1 cellular context compared by ENCODE assay signal in genomic region chr6:39007575-39007974, GRCh38.
TF ChIP-seq lines count a peak whose summit lies in the region.

No MANE protein-coding gene starts in this region.

TF ChIP-seq in K562, 482 proteins besides CTCF, POLR2A, EP300 and RAD21 (continued from another document and continues in another):
- peak; percentile 41 for TF ChIP-seq HMGN3 (IDR thresholded peaks at IDR 0.05; ENCODE audit: borderline replicate concordance, extremely low read depth, insufficient read length, low read depth, low read length)
- no peak for TF ChIP-seq ZNF445 (CRISPR knock-in tag; IDR thresholded peaks at IDR 0.05; ENCODE audit: low read depth)
- peak; percentile 70; the same call in 1 of the 2 replicates for TF ChIP-seq SPI1 (IDR thresholded peaks at IDR 0.05; ENCODE audit: borderline replicate concordance, low read depth, low read length)
- TF ChIP-seq MAZ (CRISPR knock-in tag; conservative IDR thresholded peaks at IDR 0.05 in 1 of 2, IDR thresholded peaks at IDR 0.05 in 1 of 2): peak in 1 of 2 experiments; percentile 60; a peak in 1 of 4 replicates
- TF ChIP-seq, protein P1, sequence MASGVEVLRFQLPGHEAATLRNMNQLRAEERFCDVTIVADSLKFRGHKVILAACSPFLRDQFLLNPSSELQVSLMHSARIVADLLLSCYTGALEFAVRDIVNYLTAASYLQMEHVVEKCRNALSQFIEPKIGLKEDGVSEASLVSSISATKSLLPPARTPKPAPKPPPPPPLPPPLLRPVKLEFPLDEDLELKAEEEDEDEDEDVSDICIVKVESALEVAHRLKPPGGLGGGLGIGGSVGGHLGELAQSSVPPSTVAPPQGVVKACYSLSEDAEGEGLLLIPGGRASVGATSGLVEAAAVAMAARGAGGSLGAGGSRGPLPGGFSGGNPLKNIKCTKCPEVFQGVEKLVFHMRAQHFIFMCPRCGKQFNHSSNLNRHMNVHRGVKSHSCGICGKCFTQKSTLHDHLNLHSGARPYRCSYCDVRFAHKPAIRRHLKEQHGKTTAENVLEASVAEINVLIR (CRISPR knock-in tag; IDR thresholded peaks at IDR 0.05): no peak
- TF ChIP-seq, protein P2, sequence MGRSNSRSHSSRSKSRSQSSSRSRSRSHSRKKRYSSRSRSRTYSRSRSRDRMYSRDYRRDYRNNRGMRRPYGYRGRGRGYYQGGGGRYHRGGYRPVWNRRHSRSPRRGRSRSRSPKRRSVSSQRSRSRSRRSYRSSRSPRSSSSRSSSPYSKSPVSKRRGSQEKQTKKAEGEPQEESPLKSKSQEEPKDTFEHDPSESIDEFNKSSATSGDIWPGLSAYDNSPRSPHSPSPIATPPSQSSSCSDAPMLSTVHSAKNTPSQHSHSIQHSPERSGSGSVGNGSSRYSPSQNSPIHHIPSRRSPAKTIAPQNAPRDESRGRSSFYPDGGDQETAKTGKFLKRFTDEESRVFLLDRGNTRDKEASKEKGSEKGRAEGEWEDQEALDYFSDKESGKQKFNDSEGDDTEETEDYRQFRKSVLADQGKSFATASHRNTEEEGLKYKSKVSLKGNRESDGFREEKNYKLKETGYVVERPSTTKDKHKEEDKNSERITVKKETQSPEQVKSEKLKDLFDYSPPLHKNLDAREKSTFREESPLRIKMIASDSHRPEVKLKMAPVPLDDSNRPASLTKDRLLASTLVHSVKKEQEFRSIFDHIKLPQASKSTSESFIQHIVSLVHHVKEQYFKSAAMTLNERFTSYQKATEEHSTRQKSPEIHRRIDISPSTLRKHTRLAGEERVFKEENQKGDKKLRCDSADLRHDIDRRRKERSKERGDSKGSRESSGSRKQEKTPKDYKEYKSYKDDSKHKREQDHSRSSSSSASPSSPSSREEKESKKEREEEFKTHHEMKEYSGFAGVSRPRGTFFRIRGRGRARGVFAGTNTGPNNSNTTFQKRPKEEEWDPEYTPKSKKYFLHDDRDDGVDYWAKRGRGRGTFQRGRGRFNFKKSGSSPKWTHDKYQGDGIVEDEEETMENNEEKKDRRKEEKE (IDR thresholded peaks at IDR 0.05; ENCODE audit: borderline replicate concordance in 1 of 2, control insufficient read depth in 1 of 2, low read depth in 2 of 2, low read length in 1 of 2): no peak
- no peak for TF ChIP-seq ETV1 (tag; conservative IDR thresholded peaks at IDR 0.05; ENCODE audit: low read depth)
- TF ChIP-seq IRF2 (CRISPR knock-in tag; IDR thresholded peaks at IDR 0.05): no peak
- TF ChIP-seq ZBTB7A (IDR thresholded peaks at IDR 0.05; ENCODE audit: borderline replicate concordance, control insufficient read depth, low read depth, low read length): peak; percentile 78
- TF ChIP-seq ZFX (CRISPR knock-in tag; IDR thresholded peaks at IDR 0.05): no peak
- peak; percentile 79 for TF ChIP-seq CCNT2 (IDR thresholded peaks at IDR 0.05; ENCODE audit: borderline replicate concordance, extremely low read depth, insufficient read length, low read depth, low read length)
- TF ChIP-seq FUS (optimal IDR thresholded peaks at IDR 0.05; ENCODE audit: low read depth, low read length): no peak
- peak; percentile 57 for TF ChIP-seq ZNF740 (CRISPR knock-in tag; IDR thresholded peaks at IDR 0.05)
- TF ChIP-seq ZNF740 (tag; IDR thresholded peaks at IDR 0.05): no peak; a peak in 1 of 4 replicates
- peak; percentile 68 for TF ChIP-seq MIER1 (IDR thresholded peaks at IDR 0.05; ENCODE audit: low read depth)
- peak; percentile 71 for TF ChIP-seq CREM (IDR thresholded peaks at IDR 0.05; ENCODE audit: low read depth)
- peak; percentile 97 for TF ChIP-seq ARID1B (IDR thresholded peaks at IDR 0.05)
- peak; percentile 82 for TF ChIP-seq LEF1 (IDR thresholded peaks at IDR 0.05)
- no peak for TF ChIP-seq BACH1 (tag; IDR thresholded peaks at IDR 0.05)
- TF ChIP-seq BDP1 (IDR thresholded peaks at IDR 0.05; ENCODE audit: insufficient read depth, insufficient read length): no peak
- TF ChIP-seq SOX6 (IDR thresholded peaks at IDR 0.05): peak; percentile 80
- no peak for TF ChIP-seq OTX1 (CRISPR knock-in tag; IDR thresholded peaks at IDR 0.05)
- TF ChIP-seq HBP1 (CRISPR knock-in tag; IDR thresholded peaks at IDR 0.05): no peak
- TF ChIP-seq, protein P3, sequence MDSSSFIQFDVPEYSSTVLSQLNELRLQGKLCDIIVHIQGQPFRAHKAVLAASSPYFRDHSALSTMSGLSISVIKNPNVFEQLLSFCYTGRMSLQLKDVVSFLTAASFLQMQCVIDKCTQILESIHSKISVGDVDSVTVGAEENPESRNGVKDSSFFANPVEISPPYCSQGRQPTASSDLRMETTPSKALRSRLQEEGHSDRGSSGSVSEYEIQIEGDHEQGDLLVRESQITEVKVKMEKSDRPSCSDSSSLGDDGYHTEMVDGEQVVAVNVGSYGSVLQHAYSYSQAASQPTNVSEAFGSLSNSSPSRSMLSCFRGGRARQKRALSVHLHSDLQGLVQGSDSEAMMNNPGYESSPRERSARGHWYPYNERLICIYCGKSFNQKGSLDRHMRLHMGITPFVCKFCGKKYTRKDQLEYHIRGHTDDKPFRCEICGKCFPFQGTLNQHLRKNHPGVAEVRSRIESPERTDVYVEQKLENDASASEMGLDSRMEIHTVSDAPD (CRISPR knock-in tag; IDR thresholded peaks at IDR 0.05): no peak
- 0 out of 2 replicates have a peak, but pooled peaks have one; percentile 40 for TF ChIP-seq MTA3 (IDR thresholded peaks at IDR 0.05; ENCODE audit: borderline replicate concordance)
- TF ChIP-seq CBX5 (IDR thresholded peaks at IDR 0.05; ENCODE audit: borderline replicate concordance, low read depth): peak; percentile 40; the same call in 1 of the 2 replicates
- no peak for TF ChIP-seq GABPB1 (CRISPR knock-in tag; IDR thresholded peaks at IDR 0.05)
- no peak for TF ChIP-seq IFI16 (CRISPR knock-in tag; IDR thresholded peaks at IDR 0.05)
- 0 out of 2 replicates have a peak, but pooled peaks have one; percentile 7 for TF ChIP-seq ZZZ3 (IDR thresholded peaks at IDR 0.05)
- peak in 1 of 2 experiments; percentile 94; a peak in 3 of 4 replicates for TF ChIP-seq HDAC1 (IDR thresholded peaks at IDR 0.05)
- TF ChIP-seq ZNF282 (CRISPR knock-in tag; IDR thresholded peaks at IDR 0.05): no peak
- peak; percentile 87 for TF ChIP-seq CXXC5 (CRISPR knock-in tag; IDR thresholded peaks at IDR 0.05)
- TF ChIP-seq RNF2 (IDR thresholded peaks at IDR 0.05): peak; percentile 65; the same call in 1 of the 2 replicates
- TF ChIP-seq DPF2 (IDR thresholded peaks at IDR 0.05): peak; percentile 97
- peak; percentile 43; the same call in 1 of the 2 replicates for TF ChIP-seq CC2D1A (IDR thresholded peaks at IDR 0.05)
- TF ChIP-seq ZBTB43 (CRISPR knock-in tag; IDR thresholded peaks at IDR 0.05): no peak
- TF ChIP-seq DACH1 (IDR thresholded peaks at IDR 0.05; ENCODE audit: partially characterized antibody): peak; percentile 30
- TF ChIP-seq HDAC8 (tag; IDR thresholded peaks at IDR 0.05): no peak
- TF ChIP-seq BRF1 (IDR thresholded peaks at IDR 0.05; ENCODE audit: borderline replicate concordance, extremely low read depth, insufficient read length): no peak
- TF ChIP-seq SMARCA4 (IDR thresholded peaks at IDR 0.05): peak; percentile 96
- TF ChIP-seq MYNN (IDR thresholded peaks at IDR 0.05): peak; percentile 85; the same call in 1 of the 2 replicates
- TF ChIP-seq MYNN (CRISPR knock-in tag; IDR thresholded peaks at IDR 0.05): no peak
- TF ChIP-seq HNRNPK (IDR thresholded peaks at IDR 0.05; ENCODE audit: low read depth, low read length, poor library complexity, severe bottlenecking): no peak
- no peak for TF ChIP-seq PHB (CRISPR knock-in tag; IDR thresholded peaks at IDR 0.05)
- no peak for TF ChIP-seq ZNF224 (CRISPR knock-in tag; IDR thresholded peaks at IDR 0.05)
- 0 out of 2 replicates have a peak, but pooled peaks have one; percentile 59 for TF ChIP-seq HLTF (IDR thresholded peaks at IDR 0.05)
- TF ChIP-seq MEF2D (tag; conservative IDR thresholded peaks at IDR 0.05; ENCODE audit: low read depth): no peak
- TF ChIP-seq MBD2 (IDR thresholded peaks at IDR 0.05; ENCODE audit: borderline replicate concordance, low read depth): peak; percentile 66; the same call in 1 of the 2 replicates
- TF ChIP-seq NEUROD1 (IDR thresholded peaks at IDR 0.05; ENCODE audit: borderline replicate concordance, low read depth, low read length, partially characterized antibody): peak; percentile 63
- TF ChIP-seq FOSL1 (tag; conservative IDR thresholded peaks at IDR 0.05): peak; percentile 34; the same call in 1 of the 2 replicates
- peak; percentile 79 to 90; a peak in 3 of 4 replicates for TF ChIP-seq TRIM24 (IDR thresholded peaks at IDR 0.05)
- TF ChIP-seq ZSCAN32 (CRISPR knock-in tag; IDR thresholded peaks at IDR 0.05): no peak
- peak; percentile 39; the same call in 1 of the 2 replicates for TF ChIP-seq JUND (IDR thresholded peaks at IDR 0.05; ENCODE audit: borderline replicate concordance, low read depth, low read length)
- no peak; the same call in 2 of the 3 replicates for TF ChIP-seq JUND (tag; IDR thresholded peaks at IDR 0.05; ENCODE audit: borderline replicate concordance, low read depth, low read length)
- TF ChIP-seq TOE1 (IDR thresholded peaks at IDR 0.05; ENCODE audit: borderline replicate concordance): peak; percentile 64; the same call in 1 of the 2 replicates
- no peak for TF ChIP-seq TOE1 (CRISPR knock-in tag; IDR thresholded peaks at IDR 0.05; ENCODE audit: borderline replicate concordance, low read depth)
- TF ChIP-seq SMARCE1 (IDR thresholded peaks at IDR 0.05): peak; percentile 84
- no peak for TF ChIP-seq THRAP3 (IDR thresholded peaks at IDR 0.05; ENCODE audit: borderline replicate concordance)
- no peak for TF ChIP-seq TCFL5 (CRISPR knock-in tag; conservative IDR thresholded peaks at IDR 0.05)
- no peak for TF ChIP-seq MCM7 (IDR thresholded peaks at IDR 0.05)
- TF ChIP-seq ZBTB9 (CRISPR knock-in tag; IDR thresholded peaks at IDR 0.05): no peak
- TF ChIP-seq ZNF395 (CRISPR knock-in tag; IDR thresholded peaks at IDR 0.05): 0 out of 2 replicates have a peak, but pooled peaks have one; percentile 38
- peak; percentile 72; the same call in 1 of the 2 replicates for TF ChIP-seq FOXM1 (IDR thresholded peaks at IDR 0.05; ENCODE audit: low read depth)
- TF ChIP-seq FOXM1 (CRISPR knock-in tag; IDR thresholded peaks at IDR 0.05; ENCODE audit: low read depth): no peak
- no peak for TF ChIP-seq ZNF140 (CRISPR knock-in tag; IDR thresholded peaks at IDR 0.05)
- TF ChIP-seq GATAD2B (IDR thresholded peaks at IDR 0.05; ENCODE audit: borderline replicate concordance): 0 out of 2 replicates have a peak, but pooled peaks have one; percentile 42
- TF ChIP-seq ZBTB1 (CRISPR knock-in tag; IDR thresholded peaks at IDR 0.05; ENCODE audit: borderline replicate concordance, low read depth): no peak
- peak; percentile 96 for TF ChIP-seq TCF3 (CRISPR knock-in tag; IDR thresholded peaks at IDR 0.05)
- no peak for TF ChIP-seq THAP7 (CRISPR knock-in tag; IDR thresholded peaks at IDR 0.05)
- TF ChIP-seq KAT8 (IDR thresholded peaks at IDR 0.05; ENCODE audit: low read depth): no peak
- no peak for TF ChIP-seq ZNF57 (CRISPR knock-in tag; IDR thresholded peaks at IDR 0.05)
